Comparison of ENCODE assay signal across 8 cellular contexts in genomic region chrX:76149842-76150204, GRCh38. TPM values are rescaled to one million over a fixed set of nuclear protein-coding genes. Genes with fewer than 3 reads are reported as not detected.
DNase-seq lines count a peak whose midpoint lies in the region; ATAC-seq and TF ChIP-seq lines count a peak whose summit lies in the region.
"Not testable (repeated sequence)": the region's sequence is repeated elsewhere in the genome, so short reads cannot be mapped to it uniquely, and the experiment has no call there.

No MANE protein-coding gene starts in this region.

- TF ChIP-seq CTCF in upper lobe of left lung (IDR thresholded peaks at IDR 0.05), result not testable (repeated sequence)

- ATAC-seq in GM18517 (IDR thresholded peaks at IDR 0.05; ENCODE audit: unreplicated experiment), result peak; percentile 1
- ATAC-seq in GM19438 (IDR thresholded peaks at IDR 0.05; ENCODE audit: low read depth, unreplicated experiment), result peak; percentile 3
- peak; percentile 1 for ATAC-seq in GM21737 (IDR thresholded peaks at IDR 0.05; ENCODE audit: unreplicated experiment)
- ATAC-seq in HG02870 (IDR thresholded peaks at IDR 0.05; ENCODE audit: unreplicated experiment), result peak; percentile 9
- ATAC-seq in HG03442 (IDR thresholded peaks at IDR 0.05; ENCODE audit: unreplicated experiment), result peak; percentile 2
- peak; percentile 2 for ATAC-seq in activated naive CD8-positive, alpha-beta T cell treated with anti-CD3 and anti-CD28 coated beads, Interleukin-2, amount 10 ng/mL, durations not matched to agents 7 days and 5 days (ENCODE audit: low read depth)
- peak; percentile 43 to 63 for ATAC-seq in right cardiac atrium
- ATAC-seq in upper lobe of left lung (ENCODE audit: low FRiP score in 2 of 2), result peak; percentile 38 to 56

- not testable (repeated sequence) for H3K36me3 Mint-ChIP-seq in activated naive CD8-positive, alpha-beta T cell treated with anti-CD3 and anti-CD28 coated beads, Interleukin-2, amount 10 ng/mL, durations not matched to agents 7 days and 5 days

- H3K4me3 ChIP-seq in right cardiac atrium (ENCODE audit: low read length); upper lobe of left lung: not testable (repeated sequence)

- not testable (repeated sequence) for TF ChIP-seq POLR2A in upper lobe of left lung (IDR thresholded peaks at IDR 0.05)

- H3K9me3 ChIP-seq in right cardiac atrium (ENCODE audit: control insufficient read depth, low read length); upper lobe of left lung: not testable (repeated sequence)

- not testable (repeated sequence) for H3K9me3 Mint-ChIP-seq in activated naive CD8-positive, alpha-beta T cell treated with anti-CD3 and anti-CD28 coated beads, Interleukin-2, amount 10 ng/mL, durations not matched to agents 7 days and 5 days

- not testable (repeated sequence) for H3K27me3 Mint-ChIP-seq in activated naive CD8-positive, alpha-beta T cell treated with anti-CD3 and anti-CD28 coated beads, Interleukin-2, amount 10 ng/mL, durations not matched to agents 7 days and 5 days

- H3K27ac ChIP-seq in right cardiac atrium (ENCODE audit: low read length); upper lobe of left lung: not testable (repeated sequence)

- no CpG with 5 or more reads among the region's 23 CpGs for WGBS in right cardiac atrium
- WGBS in upper lobe of left lung, 2 donors, result no CpG with 5 or more reads among the region's 23 CpGs

- not testable (repeated sequence) for DNase-seq in activated naive CD8-positive, alpha-beta T cell treated with anti-CD3 and anti-CD28 coated beads, Interleukin-2, amount 10 ng/mL, durations not matched to agents 7 days and 5 days; right cardiac atrium; upper lobe of left lung

- H3K4me1 Mint-ChIP-seq in activated naive CD8-positive, alpha-beta T cell treated with anti-CD3 and anti-CD28 coated beads, Interleukin-2, amount 10 ng/mL, durations not matched to agents 7 days and 5 days, result peaks cover 11% of the 10 kb centered on the region

- H3K4me3 Mint-ChIP-seq in activated naive CD8-positive, alpha-beta T cell treated with anti-CD3 and anti-CD28 coated beads, Interleukin-2, amount 10 ng/mL, durations not matched to agents 7 days and 5 days, result not testable (repeated sequence)

- H3K27ac Mint-ChIP-seq in activated naive CD8-positive, alpha-beta T cell treated with anti-CD3 and anti-CD28 coated beads, Interleukin-2, amount 10 ng/mL, durations not matched to agents 7 days and 5 days, result not testable (repeated sequence)

- POLR2A ChIA-PET in activated naive CD8-positive, alpha-beta T cell treated with anti-CD3 and anti-CD28 coated beads, Interleukin-2, amount 10 ng/mL, durations not matched to agents 7 days and 5 days (lab: Charles Lee), result not testable (repeated sequence)

- H3K36me3 ChIP-seq in upper lobe of left lung, result not testable (repeated sequence)

- H3K27me3 ChIP-seq in right cardiac atrium (ENCODE audit: control insufficient read depth, insufficient read depth); upper lobe of left lung: not testable (repeated sequence)

- intact Hi-C loops in right cardiac atrium (cut with DNase I), result not testable (repeated sequence)

- not testable (repeated sequence) for H3K4me1 ChIP-seq in right cardiac atrium (ENCODE audit: control insufficient read depth, insufficient read depth, low read length)
- peaks cover 8 to 15% (median 12%) of the 10 kb centered on the region in 4 donors for H3K4me1 ChIP-seq in upper lobe of left lung

- TF ChIP-seq EP300 in upper lobe of left lung (IDR thresholded peaks at IDR 0.05), result not testable (repeated sequence)

RNA-seq across cellular contexts. Expression of gene PBDC1, which starts 23.0 kb away (rescaled TPM):
- 10 to 100 TPM; 23.3 to 25.5 TPM for total RNA-seq in activated naive CD8-positive, alpha-beta T cell treated with anti-CD3 and anti-CD28 coated beads, Interleukin-2, amount 10 ng/mL, durations not matched to agents 7 days and 5 days
- total RNA-seq in right cardiac atrium (10 to 100 TPM; 13.4 to 15.9 (median 13.9) TPM), upper lobe of left lung (10 to 100 TPM; 11.5 to 26.8 (median 23.2) TPM)
- polyA plus RNA-seq in right cardiac atrium, result 17.3 TPM

Comparison
In these comparisons a context has a peak if more than half of its experiments do, and no peak if none do; other contexts are left out.
1. ATAC-seq: peak in every context shown above with its lines; median percentile 53 in right cardiac atrium; 47 in upper lobe of left lung; 9 in HG02870; 3 in GM19438; 2 in HG03442; 2 in activated naive CD8-positive, alpha-beta T cell treated with anti-CD3 and anti-CD28 coated beads, Interleukin-2, amount 10 ng/mL, durations not matched to agents 7 days and 5 days; 1 in GM18517; 1 in GM21737.